ENCODE assay signal across 21 cellular contexts in the genomic region with DNA sequence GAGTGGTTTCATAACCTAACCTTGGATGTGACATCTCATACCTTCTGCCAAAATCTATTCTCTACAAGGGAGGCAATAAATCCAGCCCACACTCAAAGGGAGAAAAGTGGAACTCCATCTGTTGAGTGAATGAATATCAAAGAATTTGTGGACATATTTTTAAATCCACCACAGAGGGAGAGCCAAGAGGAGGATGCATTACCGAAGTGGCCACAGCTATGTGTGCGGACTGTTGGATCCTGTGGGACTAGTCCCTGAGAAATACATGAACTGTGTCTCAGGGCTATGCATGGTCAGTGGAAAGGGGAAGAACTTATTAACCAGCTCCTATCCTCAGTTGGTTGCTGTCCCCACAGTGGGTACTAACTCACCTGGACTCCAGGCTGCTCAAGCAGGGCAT.
A peak's percentile ranks its signal among the peaks of the same experiment; 100 is the strongest.
DNase-seq lines count a peak whose midpoint lies in the region; ATAC-seq, FAIRE-seq and TF ChIP-seq lines count a peak whose summit lies in the region.
"Had no signal": no experiment of that assay in that cellular context is flagged by ENCODE, and none has a peak within 500 bp of the region (broad histone marks: within the 10 kb centered on the region; RNA-seq: fewer than 3 reads in every experiment).

No MANE protein-coding gene starts in this region.

- H2BK5ac ChIP-seq in trophoblast cell (ENCODE audit: low read depth, low read length, poor library complexity) = no peak overlapping the region

- no CpG with 5 or more reads among the region's 2 CpGs for WGBS in trophoblast cell (ENCODE audit: extremely low coverage, insufficient coverage, insufficient read length)

- H3K4me1 ChIP-seq in astrocyte (ENCODE audit: insufficient read depth, low read length) = no peaks in the 10 kb centered on the region
- H3K4me1 ChIP-seq in trophoblast cell (ENCODE audit: control insufficient read depth in 1 of 2, insufficient read depth in 2 of 2, low read length in 2 of 2) = no peaks in the 10 kb centered on the region
- H3K4me1 ChIP-seq: BE2C had no signal

- no peak overlapping the region for H3K4me3 Mint-ChIP-seq in astrocyte (ENCODE audit: unreplicated experiment)
- H3K4me3 Mint-ChIP-seq: CD14-positive monocyte; CD4-positive, alpha-beta T cell; CD8-positive, alpha-beta memory T cell; GM23338 had no signal

- H3K79me2 ChIP-seq in astrocyte (ENCODE audit: insufficient read depth, low read length) (no peaks in the 10 kb centered on the region), trophoblast cell (ENCODE audit: control insufficient read depth, insufficient read depth, low read length, poor library complexity) (no peaks in the 10 kb centered on the region)

- FAIRE-seq in astrocyte (lab: Jason Lieb, UNC) = no peak
- FAIRE-seq: D721Med, GM12891 had no signal

- H3K4ac ChIP-seq in trophoblast cell (ENCODE audit: low read depth, low read length) = no peak overlapping the region

- H3K4me1 Mint-ChIP-seq in astrocyte (ENCODE audit: low read depth, unreplicated experiment) = no peaks in the 10 kb centered on the region
- H3K4me1 Mint-ChIP-seq: CD14-positive monocyte; CD8-positive, alpha-beta memory T cell had no signal

- H3K27ac ChIP-seq in astrocyte (ENCODE audit: low read depth, low read length) (no peak overlapping the region), trophoblast cell (ENCODE audit: low read depth, low read length) (no peak overlapping the region)
- H3K27ac ChIP-seq: BLaER1 treated with 17β-estradiol and CSF1 and Interleukin-3, amounts not matched to agents 10 nM and 100 nM had no signal

- H4K91ac ChIP-seq in trophoblast cell (ENCODE audit: low read depth, low read length) = no peak overlapping the region

- no peak overlapping the region for H4K8ac ChIP-seq in trophoblast cell (ENCODE audit: low read depth, low read length)

- peaks cover 10% of the 10 kb centered on the region for H3K9me3 Mint-ChIP-seq in astrocyte (ENCODE audit: unreplicated experiment)
- H3K9me3 Mint-ChIP-seq: CD4-positive, alpha-beta T cell; GM23338 had no signal

- H3K14ac ChIP-seq in trophoblast cell (ENCODE audit: low read length) = no peak overlapping the region

- H3K4me2 ChIP-seq in astrocyte (ENCODE audit: low read length) (no peak overlapping the region), trophoblast cell (ENCODE audit: low read length) (no peak overlapping the region)
- H3K4me2 ChIP-seq: BLaER1 treated with 17β-estradiol and CSF1 and Interleukin-3, amounts not matched to agents 10 nM and 100 nM; GM23338 had no signal

- no peaks in the 10 kb centered on the region for H3K79me1 ChIP-seq in trophoblast cell (ENCODE audit: low read length)

- no peak for TF ChIP-seq CTCF in astrocyte (IDR thresholded peaks at IDR 0.05; ENCODE audit: insufficient read depth, low read depth, low read length)

- H3K9ac ChIP-seq in astrocyte (ENCODE audit: low read length) (no peak overlapping the region), trophoblast cell (ENCODE audit: low read length) (no peak overlapping the region)
- H3K9ac ChIP-seq: BLaER1 treated with 17β-estradiol and CSF1 and Interleukin-3, amounts not matched to agents 10 nM and 100 nM had no signal

- no peak overlapping the region for H3K18ac ChIP-seq in trophoblast cell (ENCODE audit: low read length)

- H3K27me3 ChIP-seq in astrocyte (ENCODE audit: insufficient read depth, low read length) (no peaks in the 10 kb centered on the region), trophoblast cell (ENCODE audit: insufficient read depth, low read length) (no peaks in the 10 kb centered on the region)
- H3K27me3 ChIP-seq: BE2C; BLaER1 treated with 17β-estradiol and CSF1 and Interleukin-3, amounts not matched to agents 10 nM and 100 nM had no signal

- no peak overlapping the region for H2BK120ac ChIP-seq in trophoblast cell (ENCODE audit: insufficient read depth, low read length, poor library complexity)

- H3K36me3 ChIP-seq in astrocyte (ENCODE audit: insufficient read depth, low read length) = no peaks in the 10 kb centered on the region
- H3K36me3 ChIP-seq in trophoblast cell (ENCODE audit: control insufficient read depth in 1 of 2, insufficient read depth in 2 of 2, low read length in 2 of 2) = no peaks in the 10 kb centered on the region
- H3K36me3 ChIP-seq: BE2C; BLaER1 treated with 17β-estradiol and CSF1 and Interleukin-3, amounts not matched to agents 10 nM and 100 nM had no signal

- DNase-seq in astrocyte (ENCODE audit: low read depth) (peak; percentile 25), middle frontal gyrus (ENCODE audit: extremely low spot score, low spot score) (peak; percentile 17), trophoblast cell (no peak), NCI-H1694 (lab: John Stamatoyannopoulos, UW) (no peak)
- DNase-seq: AML-193; BE2C; CD4-positive, alpha-beta T cell; CD8-positive, alpha-beta memory T cell; DMS 273 treated with DMSO at 0.1 percent for 48 hours; DMS79; EL; GDM1; H7; HCEC 1CT had no signal

- H4K12ac ChIP-seq in trophoblast cell (ENCODE audit: low read depth, low read length) = no peak overlapping the region

- H2AFZ ChIP-seq in astrocyte (ENCODE audit: low read depth, low read length) (no peak overlapping the region), trophoblast cell (ENCODE audit: insufficient read depth, low read length, poor library complexity) (no peak overlapping the region)
- H2AFZ ChIP-seq: GM23338 had no signal

- peaks cover 3% of the 10 kb centered on the region for H3K36me3 Mint-ChIP-seq in astrocyte (ENCODE audit: low read depth, unreplicated experiment)
- H3K36me3 Mint-ChIP-seq: CD14-positive monocyte; CD8-positive, alpha-beta memory T cell had no signal

- H3K23ac ChIP-seq in trophoblast cell (ENCODE audit: low read length) = no peak overlapping the region

- peak overlapping the region; percentile 61 for H2BK12ac ChIP-seq in trophoblast cell (ENCODE audit: low read length)

- H2AK5ac ChIP-seq in trophoblast cell (ENCODE audit: low read length) = no peak overlapping the region

- ATAC-seq in GM18502 (IDR thresholded peaks at IDR 0.05; ENCODE audit: poor library complexity, unreplicated experiment) (no peak), GM19395 (IDR thresholded peaks at IDR 0.05; ENCODE audit: unreplicated experiment) (no peak)
- ATAC-seq: GM23338 had no signal

- H3K27me3 Mint-ChIP-seq in astrocyte (ENCODE audit: low read depth, unreplicated experiment) = peaks cover 3% of the 10 kb centered on the region
- H3K27me3 Mint-ChIP-seq: CD8-positive, alpha-beta memory T cell had no signal

- H3K9me3 ChIP-seq in astrocyte (ENCODE audit: insufficient read depth, low read depth, low read length) (no peaks in the 10 kb centered on the region), trophoblast cell (ENCODE audit: insufficient read depth, low read depth, low read length) (peaks cover 4% of the 10 kb centered on the region)
- H3K9me3 ChIP-seq: BE2C had no signal

- no peaks in the 10 kb centered on the region for H4K20me1 ChIP-seq in astrocyte (ENCODE audit: insufficient read depth, low read length)
- H4K20me1 ChIP-seq: BLaER1 treated with 17β-estradiol and CSF1 and Interleukin-3, amounts not matched to agents 10 nM and 100 nM had no signal

- H3K27ac Mint-ChIP-seq in astrocyte (ENCODE audit: unreplicated experiment) = no peak overlapping the region
- H3K27ac Mint-ChIP-seq: CD14-positive monocyte; CD4-positive, alpha-beta T cell; CD8-positive, alpha-beta memory T cell; GM23338 had no signal

- H3K4me3 ChIP-seq in astrocyte (ENCODE audit: insufficient read depth, low read depth, low read length) = no peak overlapping the region
- no peak overlapping the region for H3K4me3 ChIP-seq in trophoblast cell (ENCODE audit: low read depth, low read length)
- H3K4me3 ChIP-seq: BLaER1 treated with 17β-estradiol and CSF1 and Interleukin-3, amounts not matched to agents 10 nM and 100 nM; GM23338 had no signal

Comparison
In these comparisons a context has a peak if more than half of its experiments do, and no peak if none do; other contexts are left out.
1. DNase-seq: peak in astrocyte (single experiment) and middle frontal gyrus (single experiment); none in trophoblast cell (0 of 2) and NCI-H1694 (single experiment).